Comparison of ENCODE assay signal across 16 cellular contexts in genomic region chr2:149885946-149886345, GRCh38.
DNase-seq lines count a peak whose midpoint lies in the region; ATAC-seq, FAIRE-seq and TF ChIP-seq lines count a peak whose summit lies in the region.
"Had no signal": no experiment of that assay in that cellular context is flagged by ENCODE, and none has a peak within 500 bp of the region (broad histone marks: within the 10 kb centered on the region; RNA-seq: fewer than 3 reads in every experiment).

No MANE protein-coding gene starts in this region.

- H3K9me3 Mint-ChIP-seq in glutamatergic neuron (ENCODE audit: unreplicated experiment) = no peaks in the 10 kb centered on the region
- H3K9me3 Mint-ChIP-seq: CD4-positive, alpha-beta T cell had no signal

- TF ChIP-seq CTCF in epithelial cell of esophagus (IDR thresholded peaks at IDR 0.05; ENCODE audit: insufficient read depth, low read depth, low read length, missing control alignments) (no peak), glutamatergic neuron (IDR thresholded peaks at IDR 0.05; ENCODE audit: partially characterized antibody, unreplicated experiment) (no peak)

- no peaks in the 10 kb centered on the region for H3K36me3 Mint-ChIP-seq in glutamatergic neuron (ENCODE audit: unreplicated experiment)

- no peak for TF ChIP-seq POLR2A in H54 (IDR thresholded peaks at IDR 0.05; ENCODE audit: low read depth, low read length)

- H3K4me3 ChIP-seq in epithelial cell of esophagus (ENCODE audit: low read length) = no peak overlapping the region
- H3K4me3 ChIP-seq: BLaER1 had no signal

- FAIRE-seq in H54 (lab: Jason Lieb, UNC) = peak; percentile 43
- FAIRE-seq: H1 had no signal

- no peak overlapping the region for H3K27ac Mint-ChIP-seq in glutamatergic neuron (ENCODE audit: unreplicated experiment)
- H3K27ac Mint-ChIP-seq: CD4-positive, alpha-beta T cell had no signal

- no peak for ATAC-seq in HG03521 (IDR thresholded peaks at IDR 0.05; ENCODE audit: unreplicated experiment)
- ATAC-seq in HG02763 (IDR thresholded peaks at IDR 0.05; ENCODE audit: unreplicated experiment) = no peak
- ATAC-seq: PC-3 had no signal

- no peaks in the 10 kb centered on the region for H3K4me1 Mint-ChIP-seq in glutamatergic neuron (ENCODE audit: low read depth, unreplicated experiment)

- H3K27me3 Mint-ChIP-seq in glutamatergic neuron (ENCODE audit: unreplicated experiment) = peaks cover 1% of the 10 kb centered on the region
- H3K27me3 Mint-ChIP-seq: CD4-positive, alpha-beta T cell had no signal

- no peak overlapping the region for H3K4me3 Mint-ChIP-seq in glutamatergic neuron (ENCODE audit: unreplicated experiment)
- H3K4me3 Mint-ChIP-seq: CD4-positive, alpha-beta T cell had no signal

- DNase-seq in NCI-H146 (lab: John Stamatoyannopoulos, UW) = peak; percentile 9
- no peak for DNase-seq in NCI-H146 treated with DMSO at 0.1 percent for 48 hours (lab: John Stamatoyannopoulos, UW; ENCODE audit: unreplicated experiment)
- DNase-seq in H54 (ENCODE audit: insufficient read length, low spot score) = no peak
- DNase-seq in RPMI8226 = peak; percentile 58
- DNase-seq in epithelial cell of esophagus (ENCODE audit: low read depth) = peak; percentile 31
- no peak for DNase-seq in glutamatergic neuron
- DNase-seq: ACHN; CD4-positive, alpha-beta T cell; DMS79; NCI-H187 treated with DMSO at 0.1 percent for 48 hours; NCI-H2227 treated with DMSO at 0.1 percent for 48 hours had no signal

Comparison
In these comparisons a context has a peak if more than half of its experiments do, and no peak if none do; other contexts are left out.
1. DNase-seq: peak in NCI-H146 (single experiment), RPMI8226 (single experiment) and epithelial cell of esophagus (single experiment); none in NCI-H146 treated with DMSO at 0.1 percent for 48 hours (single experiment), H54 (single experiment) and glutamatergic neuron (single experiment).